In genomic region chr4:24701683-24702082, GRCh38 we compare ENCODE assay signal across 19 cellular contexts.
"Had no signal": no experiment of that assay in that cellular context is flagged by ENCODE, and none has a peak within 500 bp of the region (broad histone marks: within the 10 kb centered on the region; RNA-seq: fewer than 3 reads in every experiment).

No MANE protein-coding gene starts in this region.

- H3K36me3 ChIP-seq: colonic mucosa, esophagus squamous epithelium, heart left ventricle, neutrophil, right atrium auricular region, tibial artery, upper lobe of left lung, uterus had no signal

- H3K4me1 ChIP-seq: colonic mucosa, esophagus squamous epithelium, heart left ventricle, right atrium auricular region, tibial artery, upper lobe of left lung, uterus had no signal

- H3K4me3 ChIP-seq: colonic mucosa, esophagus squamous epithelium, heart left ventricle, mucosa of descending colon, right atrium auricular region, smooth muscle cell, tibial artery, upper lobe of left lung, uterus had no signal

- H3K9me3 ChIP-seq: colonic mucosa, esophagus squamous epithelium, heart left ventricle, mucosa of descending colon, neutrophil, right atrium auricular region, tibial artery, upper lobe of left lung, uterus had no signal

- DNase-seq: colonic mucosa; effector memory CD4-positive, alpha-beta T cell; esophagus squamous epithelium; foreskin fibroblast; heart left ventricle; kidney glomerular epithelial cell; mucosa of descending colon; naive thymus-derived CD8-positive, alpha-beta T cell; stimulated activated CD4-positive, alpha-beta T cell treated with anti-CD3 and anti-CD28 coated beads, Interleukin-2, amount 100 ng/mL, for 48 hours; stimulated activated naive CD8-positive, alpha-beta T cell treated with anti-CD3 and anti-CD28 coated beads, Interleukin-15, Interleukin-2, amounts not matched to agents 100 U/mL and 50 U/mL, for 24 hours; tibial artery; upper lobe of left lung; uterus had no signal

- H3K27ac ChIP-seq: colonic mucosa, epithelial cell of prostate, esophagus squamous epithelium, heart left ventricle, neutrophil, right atrium auricular region, tibial artery, upper lobe of left lung, uterus had no signal

- FAIRE-seq: endometrium, islet of Langerhans had no signal

- H3K27me3 ChIP-seq: colonic mucosa, esophagus squamous epithelium, heart left ventricle, right atrium auricular region, tibial artery, upper lobe of left lung, uterus had no signal

- ATAC-seq: heart left ventricle; mucosa of descending colon; naive thymus-derived CD8-positive, alpha-beta T cell; stimulated activated naive CD8-positive, alpha-beta T cell treated with anti-CD3 and anti-CD28 coated beads, Interleukin-15, Interleukin-2, amounts not matched to agents 100 U/mL and 50 U/mL, for 24 hours had no signal

- H3K36me3 Mint-ChIP-seq: naive thymus-derived CD8-positive, alpha-beta T cell had no signal

- H3K27ac Mint-ChIP-seq: naive thymus-derived CD8-positive, alpha-beta T cell had no signal

- H3K4me1 Mint-ChIP-seq: naive thymus-derived CD8-positive, alpha-beta T cell had no signal

- H3K4me3 Mint-ChIP-seq: naive thymus-derived CD8-positive, alpha-beta T cell had no signal

- H3K4me2 ChIP-seq: smooth muscle cell had no signal
